In the genomic region with DNA sequence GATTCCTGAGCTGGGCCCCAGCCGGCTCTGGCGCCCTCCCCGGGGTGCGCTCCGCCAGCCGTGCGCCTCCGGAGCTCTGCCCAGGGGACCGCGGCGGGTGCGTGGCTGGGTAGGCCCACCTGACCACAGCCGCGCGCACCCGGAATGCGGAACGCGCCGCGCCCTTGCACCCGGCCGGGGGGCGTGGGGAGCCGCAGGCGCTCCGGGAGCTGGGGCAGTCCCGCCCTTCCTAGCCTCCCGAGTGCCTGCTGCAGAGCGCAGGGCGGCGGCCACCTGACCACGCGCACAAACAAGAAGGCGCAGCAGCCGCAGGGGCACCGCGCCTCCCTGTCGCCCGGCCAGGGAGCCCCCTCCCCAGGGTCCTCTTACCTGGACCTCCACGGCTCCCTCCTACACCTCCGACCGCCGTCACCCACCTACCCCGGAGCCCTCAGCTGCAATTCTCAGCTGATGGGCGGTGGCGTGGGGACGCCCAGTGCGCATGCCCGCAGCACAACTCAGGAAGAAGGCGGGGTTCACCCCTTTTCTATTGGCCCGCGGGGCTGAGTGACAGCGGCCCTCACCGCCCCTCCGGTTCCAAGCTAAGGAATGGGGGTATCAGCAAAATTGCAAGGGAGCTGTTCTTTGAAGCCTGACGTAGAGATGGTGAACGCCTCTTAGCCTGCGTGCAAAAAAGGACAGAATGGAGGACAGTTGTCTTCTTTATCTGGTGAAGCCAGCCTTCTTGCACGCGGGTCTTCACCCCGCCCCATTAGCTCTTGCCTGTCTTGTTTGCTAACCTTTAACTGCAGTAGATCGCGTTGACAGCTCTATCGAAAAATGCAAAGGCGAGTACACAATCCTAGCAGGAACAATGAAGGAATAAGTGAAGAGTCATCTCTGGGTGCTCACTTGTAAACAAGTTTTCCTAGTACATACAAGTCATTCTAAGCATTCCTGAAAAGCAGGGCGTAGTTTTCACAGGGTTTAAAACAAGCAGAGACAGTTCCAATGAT, we compare ENCODE assay signal across 1 cellular context.
TF ChIP-seq lines count a peak whose summit lies in the region.

A gene with protein sequence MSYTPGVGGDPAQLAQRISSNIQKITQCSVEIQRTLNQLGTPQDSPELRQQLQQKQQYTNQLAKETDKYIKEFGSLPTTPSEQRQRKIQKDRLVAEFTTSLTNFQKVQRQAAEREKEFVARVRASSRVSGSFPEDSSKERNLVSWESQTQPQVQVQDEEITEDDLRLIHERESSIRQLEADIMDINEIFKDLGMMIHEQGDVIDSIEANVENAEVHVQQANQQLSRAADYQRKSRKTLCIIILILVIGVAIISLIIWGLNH (minus strand): TSS at position 479 of the 995 bp plus-strand sequence. CDS start 9,586 bp downstream, outside the sequence.

TF ChIP-seq in HepG2, 621 proteins besides CTCF, POLR2A, EP300 and RAD21 (continued from another document and continues in another):
- TF ChIP-seq, protein P1, sequence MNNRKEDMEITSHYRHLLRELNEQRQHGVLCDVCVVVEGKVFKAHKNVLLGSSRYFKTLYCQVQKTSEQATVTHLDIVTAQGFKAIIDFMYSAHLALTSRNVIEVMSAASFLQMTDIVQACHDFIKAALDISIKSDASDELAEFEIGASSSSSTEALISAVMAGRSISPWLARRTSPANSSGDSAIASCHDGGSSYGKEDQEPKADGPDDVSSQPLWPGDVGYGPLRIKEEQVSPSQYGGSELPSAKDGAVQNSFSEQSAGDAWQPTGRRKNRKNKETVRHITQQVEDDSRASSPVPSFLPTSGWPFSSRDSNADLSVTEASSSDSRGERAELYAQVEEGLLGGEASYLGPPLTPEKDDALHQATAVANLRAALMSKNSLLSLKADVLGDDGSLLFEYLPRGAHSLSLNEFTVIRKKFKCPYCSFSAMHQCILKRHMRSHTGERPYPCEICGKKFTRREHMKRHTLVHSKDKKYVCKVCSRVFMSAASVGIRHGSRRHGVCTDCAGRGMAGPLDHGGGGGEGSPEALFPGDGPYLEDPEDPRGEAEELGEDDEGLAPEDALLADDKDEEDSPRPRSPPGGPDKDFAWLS (CRISPR knock-in tag; IDR thresholded peaks at IDR 0.05; ENCODE audit: borderline replicate concordance) = no peak
- TF ChIP-seq BCL6 (CRISPR knock-in tag; IDR thresholded peaks at IDR 0.05) (peak; percentile 72), HCFC1 (IDR thresholded peaks at IDR 0.05; ENCODE audit: low read depth, low read length) (no peak), FIP1L1 (IDR thresholded peaks at IDR 0.05; ENCODE audit: borderline replicate concordance, insufficient read depth, low read depth, low read length) (peak; percentile 57; the same call in 1 of the 2 replicates), CBFB (CRISPR knock-in tag; IDR thresholded peaks at IDR 0.05) (peak; percentile 66; the same call in 1 of the 2 replicates), CBX1 (IDR thresholded peaks at IDR 0.05; ENCODE audit: low read depth) (peak; percentile 39), HDAC2 (CRISPR knock-in tag; IDR thresholded peaks at IDR 0.05) (0 out of 2 replicates have a peak, but pooled peaks have one; percentile 45), MAZ (IDR thresholded peaks at IDR 0.05; ENCODE audit: borderline replicate concordance, low read depth, low read length) (peak; percentile 52; the same call in 1 of the 2 replicates), MAZ (CRISPR knock-in tag; IDR thresholded peaks at IDR 0.05; ENCODE audit: low read depth) (peak; percentile 96), SOX6 (IDR thresholded peaks at IDR 0.05) (no peak), SOX6 (CRISPR knock-in tag; IDR thresholded peaks at IDR 0.05) (peak; percentile 56), ZNF563 (CRISPR knock-in tag; IDR thresholded peaks at IDR 0.05) (peak; percentile 88), ERF (CRISPR knock-in tag; IDR thresholded peaks at IDR 0.05) (peak; percentile 82), HHEX (CRISPR knock-in tag; IDR thresholded peaks at IDR 0.05) (no peak), ZNF205 (CRISPR knock-in tag; IDR thresholded peaks at IDR 0.05) (0 out of 2 replicates have a peak, but pooled peaks have one; percentile 57), KAT8 (CRISPR knock-in tag; IDR thresholded peaks at IDR 0.05) (peak; percentile 79; the same call in 1 of the 2 replicates), CENPT (CRISPR knock-in tag; IDR thresholded peaks at IDR 0.05; ENCODE audit: low read depth) (peak; percentile 65; the same call in 1 of the 2 replicates), ZFX (CRISPR knock-in tag; IDR thresholded peaks at IDR 0.05; ENCODE audit: low read depth) (peak; percentile 96), ZNF724P (CRISPR knock-in tag; IDR thresholded peaks at IDR 0.05; ENCODE audit: borderline replicate concordance) (peak; percentile 39; the same call in 1 of the 2 replicates), ZNF121 (CRISPR knock-in tag; IDR thresholded peaks at IDR 0.05) (peak; percentile 30; the same call in 1 of the 2 replicates), BORCS8-MEF2B (CRISPR knock-in tag; IDR thresholded peaks at IDR 0.05) (peak; percentile 71), ZNF136 (CRISPR knock-in tag; IDR thresholded peaks at IDR 0.05; ENCODE audit: low read depth) (peak; percentile 73; the same call in 1 of the 2 replicates), U2AF1 (optimal IDR thresholded peaks at IDR 0.05; ENCODE audit: low read depth, low read length) (peak; percentile 83), SNRNP70 (IDR thresholded peaks at IDR 0.05; ENCODE audit: low read depth, low read length) (no peak), HMG20A (CRISPR knock-in tag; IDR thresholded peaks at IDR 0.05; ENCODE audit: borderline replicate concordance) (peak; percentile 9; the same call in 1 of the 2 replicates)
- TF ChIP-seq, protein P2, sequence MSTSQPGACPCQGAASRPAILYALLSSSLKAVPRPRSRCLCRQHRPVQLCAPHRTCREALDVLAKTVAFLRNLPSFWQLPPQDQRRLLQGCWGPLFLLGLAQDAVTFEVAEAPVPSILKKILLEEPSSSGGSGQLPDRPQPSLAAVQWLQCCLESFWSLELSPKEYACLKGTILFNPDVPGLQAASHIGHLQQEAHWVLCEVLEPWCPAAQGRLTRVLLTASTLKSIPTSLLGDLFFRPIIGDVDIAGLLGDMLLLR (CRISPR knock-in tag; IDR thresholded peaks at IDR 0.05) = peak; percentile 89; the same call in 1 of the 2 replicates
- TF ChIP-seq, protein P3, sequence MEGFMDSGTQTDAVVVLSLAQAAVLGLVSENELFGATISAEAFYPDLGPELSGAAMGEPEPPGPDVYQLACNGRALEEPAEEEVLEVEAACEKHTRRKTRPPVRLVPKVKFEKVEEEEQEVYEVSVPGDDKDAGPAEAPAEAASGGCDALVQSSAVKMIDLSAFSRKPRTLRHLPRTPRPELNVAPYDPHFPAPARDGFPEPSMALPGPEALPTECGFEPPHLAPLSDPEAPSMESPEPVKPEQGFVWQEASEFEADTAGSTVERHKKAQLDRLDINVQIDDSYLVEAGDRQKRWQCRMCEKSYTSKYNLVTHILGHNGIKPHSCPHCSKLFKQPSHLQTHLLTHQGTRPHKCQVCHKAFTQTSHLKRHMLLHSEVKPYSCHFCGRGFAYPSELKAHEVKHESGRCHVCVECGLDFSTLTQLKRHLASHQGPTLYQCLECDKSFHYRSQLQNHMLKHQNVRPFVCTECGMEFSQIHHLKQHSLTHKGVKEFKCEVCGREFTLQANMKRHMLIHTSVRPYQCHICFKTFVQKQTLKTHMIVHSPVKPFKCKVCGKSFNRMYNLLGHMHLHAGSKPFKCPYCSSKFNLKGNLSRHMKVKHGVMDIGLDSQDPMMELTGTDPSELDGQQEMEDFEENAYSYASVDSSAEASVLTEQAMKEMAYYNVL (CRISPR knock-in tag; IDR thresholded peaks at IDR 0.05; ENCODE audit: borderline replicate concordance) = peak; percentile 92; the same call in 1 of the 2 replicates
- TF ChIP-seq, protein P4, sequence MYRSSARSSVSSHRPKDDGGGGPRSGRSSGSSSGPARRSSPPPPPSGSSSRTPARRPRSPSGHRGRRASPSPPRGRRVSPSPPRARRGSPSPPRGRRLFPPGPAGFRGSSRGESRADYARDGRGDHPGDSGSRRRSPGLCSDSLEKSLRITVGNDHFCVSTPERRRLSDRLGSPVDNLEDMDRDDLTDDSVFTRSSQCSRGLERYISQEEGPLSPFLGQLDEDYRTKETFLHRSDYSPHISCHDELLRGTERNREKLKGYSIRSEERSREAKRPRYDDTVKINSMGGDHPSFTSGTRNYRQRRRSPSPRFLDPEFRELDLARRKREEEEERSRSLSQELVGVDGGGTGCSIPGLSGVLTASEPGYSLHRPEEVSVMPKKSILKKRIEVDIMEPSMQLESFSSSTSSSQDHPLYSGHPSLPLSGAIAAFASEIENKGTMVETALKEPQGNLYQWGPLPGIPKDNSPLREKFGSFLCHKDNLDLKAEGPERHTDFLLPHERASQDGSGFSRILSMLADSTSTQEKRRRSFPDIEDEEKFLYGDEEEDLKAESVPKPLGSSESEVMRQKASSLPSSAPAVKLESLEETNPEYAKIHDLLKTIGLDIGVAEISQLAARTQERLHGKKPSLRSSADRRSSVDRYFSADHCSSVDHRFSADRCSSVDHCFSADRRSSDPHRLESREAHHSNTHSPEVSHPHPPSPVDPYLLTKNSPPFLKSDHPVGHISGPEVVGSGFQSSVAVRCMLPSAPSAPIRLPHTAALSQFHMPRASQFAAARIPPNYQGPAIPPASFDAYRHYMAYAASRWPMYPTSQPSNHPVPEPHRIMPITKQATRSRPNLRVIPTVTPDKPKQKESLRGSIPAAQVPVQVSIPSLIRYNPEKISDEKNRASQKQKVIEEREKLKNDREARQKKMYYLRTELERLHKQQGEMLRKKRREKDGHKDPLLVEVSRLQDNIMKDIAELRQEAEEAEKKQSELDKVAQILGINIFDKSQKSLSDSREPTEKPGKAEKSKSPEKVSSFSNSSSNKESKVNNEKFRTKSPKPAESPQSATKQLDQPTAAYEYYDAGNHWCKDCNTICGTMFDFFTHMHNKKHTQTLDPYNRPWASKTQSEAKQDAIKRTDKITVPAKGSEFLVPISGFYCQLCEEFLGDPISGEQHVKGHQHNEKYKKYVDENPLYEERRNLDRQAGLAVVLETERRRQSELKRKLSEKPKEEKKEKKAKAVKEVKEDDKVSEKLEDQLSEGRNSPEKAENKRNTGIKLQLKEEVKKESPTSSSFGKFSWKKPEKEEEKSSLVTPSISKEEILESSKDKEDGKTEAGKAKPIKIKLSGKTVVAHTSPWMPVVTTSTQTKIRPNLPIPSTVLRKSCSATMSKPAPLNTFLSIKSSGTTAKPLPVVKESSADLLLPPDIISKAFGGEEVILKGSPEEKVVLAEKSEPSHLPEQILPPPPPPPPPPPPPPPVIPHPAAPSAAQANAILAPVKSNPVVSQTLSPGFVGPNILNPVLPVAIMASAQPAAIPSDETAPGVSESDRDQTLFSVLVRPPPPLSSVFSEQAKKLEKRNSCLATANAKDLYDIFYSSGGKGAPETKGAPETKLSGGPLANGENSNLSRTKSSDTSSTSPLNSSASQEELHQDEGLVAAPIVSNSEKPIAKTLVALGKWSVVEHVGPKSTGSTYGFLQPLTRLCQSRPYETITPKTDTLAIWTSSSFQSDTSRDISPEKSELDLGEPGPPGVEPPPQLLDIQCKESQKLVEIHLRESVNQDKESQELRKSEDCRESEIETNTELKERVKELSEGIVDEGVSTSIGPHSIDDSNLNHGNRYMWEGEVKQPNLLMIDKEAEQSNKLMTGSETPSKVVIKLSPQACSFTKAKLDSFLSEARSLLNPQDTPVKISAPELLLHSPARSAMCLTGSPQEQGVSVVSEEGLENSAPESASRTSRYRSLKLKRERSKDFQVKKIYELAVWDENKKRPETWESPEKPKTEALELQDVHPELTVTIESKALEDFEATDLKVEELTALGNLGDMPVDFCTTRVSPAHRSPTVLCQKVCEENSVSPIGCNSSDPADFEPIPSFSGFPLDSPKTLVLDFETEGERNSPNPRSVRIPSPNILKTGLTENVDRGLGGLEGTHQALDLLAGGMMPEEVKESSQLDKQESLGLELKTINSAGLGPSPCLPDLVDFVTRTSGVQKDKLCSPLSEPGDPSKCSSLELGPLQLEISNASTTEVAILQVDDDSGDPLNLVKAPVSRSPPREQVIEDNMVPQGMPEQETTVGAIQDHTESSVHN (CRISPR knock-in tag; IDR thresholded peaks at IDR 0.05) = peak; percentile 75; the same call in 1 of the 2 replicates
- TF ChIP-seq, protein P5, sequence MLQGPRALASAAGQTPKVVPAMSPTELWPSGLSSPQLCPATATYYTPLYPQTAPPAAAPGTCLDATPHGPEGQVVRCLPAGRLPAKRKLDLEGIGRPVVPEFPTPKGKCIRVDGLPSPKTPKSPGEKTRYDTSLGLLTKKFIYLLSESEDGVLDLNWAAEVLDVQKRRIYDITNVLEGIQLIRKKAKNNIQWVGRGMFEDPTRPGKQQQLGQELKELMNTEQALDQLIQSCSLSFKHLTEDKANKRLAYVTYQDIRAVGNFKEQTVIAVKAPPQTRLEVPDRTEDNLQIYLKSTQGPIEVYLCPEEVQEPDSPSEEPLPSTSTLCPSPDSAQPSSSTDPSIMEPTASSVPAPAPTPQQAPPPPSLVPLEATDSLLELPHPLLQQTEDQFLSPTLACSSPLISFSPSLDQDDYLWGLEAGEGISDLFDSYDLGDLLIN (CRISPR knock-in tag; IDR thresholded peaks at IDR 0.05; ENCODE audit: borderline replicate concordance) = peak; percentile 64; the same call in 1 of the 2 replicates
- TF ChIP-seq, protein P6, sequence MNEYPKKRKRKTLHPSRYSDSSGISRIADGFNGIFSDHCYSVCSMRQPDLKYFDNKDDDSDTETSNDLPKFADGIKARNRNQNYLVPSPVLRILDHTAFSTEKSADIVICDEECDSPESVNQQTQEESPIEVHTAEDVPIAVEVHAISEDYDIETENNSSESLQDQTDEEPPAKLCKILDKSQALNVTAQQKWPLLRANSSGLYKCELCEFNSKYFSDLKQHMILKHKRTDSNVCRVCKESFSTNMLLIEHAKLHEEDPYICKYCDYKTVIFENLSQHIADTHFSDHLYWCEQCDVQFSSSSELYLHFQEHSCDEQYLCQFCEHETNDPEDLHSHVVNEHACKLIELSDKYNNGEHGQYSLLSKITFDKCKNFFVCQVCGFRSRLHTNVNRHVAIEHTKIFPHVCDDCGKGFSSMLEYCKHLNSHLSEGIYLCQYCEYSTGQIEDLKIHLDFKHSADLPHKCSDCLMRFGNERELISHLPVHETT (CRISPR knock-in tag; conservative IDR thresholded peaks at IDR 0.05) = no peak
- TF ChIP-seq, protein P7, sequence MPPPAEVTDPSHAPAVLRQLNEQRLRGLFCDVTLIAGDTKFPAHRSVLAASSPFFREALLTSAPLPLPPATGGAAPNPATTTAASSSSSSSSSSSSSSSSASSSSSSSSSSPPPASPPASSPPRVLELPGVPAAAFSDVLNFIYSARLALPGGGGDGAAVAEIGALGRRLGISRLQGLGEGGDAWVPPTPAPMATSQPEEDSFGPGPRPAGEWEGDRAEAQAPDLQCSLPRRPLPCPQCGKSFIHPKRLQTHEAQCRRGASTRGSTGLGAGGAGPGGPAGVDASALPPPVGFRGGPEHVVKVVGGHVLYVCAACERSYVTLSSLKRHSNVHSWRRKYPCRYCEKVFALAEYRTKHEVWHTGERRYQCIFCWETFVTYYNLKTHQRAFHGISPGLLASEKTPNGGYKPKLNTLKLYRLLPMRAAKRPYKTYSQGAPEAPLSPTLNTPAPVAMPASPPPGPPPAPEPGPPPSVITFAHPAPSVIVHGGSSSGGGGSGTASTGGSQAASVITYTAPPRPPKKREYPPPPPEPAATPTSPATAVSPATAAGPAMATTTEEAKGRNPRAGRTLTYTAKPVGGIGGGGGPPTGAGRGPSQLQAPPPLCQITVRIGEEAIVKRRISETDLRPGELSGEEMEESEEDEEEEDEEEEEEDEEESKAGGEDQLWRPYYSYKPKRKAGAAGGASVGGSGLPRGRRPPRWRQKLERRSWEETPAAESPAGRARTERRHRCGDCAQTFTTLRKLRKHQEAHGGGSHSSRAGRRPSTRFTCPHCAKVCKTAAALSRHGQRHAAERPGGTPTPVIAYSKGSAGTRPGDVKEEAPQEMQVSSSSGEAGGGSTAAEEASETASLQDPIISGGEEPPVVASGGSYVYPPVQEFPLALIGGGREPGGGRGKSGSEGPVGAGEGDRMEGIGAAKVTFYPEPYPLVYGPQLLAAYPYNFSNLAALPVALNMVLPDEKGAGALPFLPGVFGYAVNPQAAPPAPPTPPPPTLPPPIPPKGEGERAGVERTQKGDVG (CRISPR knock-in tag; IDR thresholded peaks at IDR 0.05; ENCODE audit: borderline replicate concordance) = no peak
